8 cellular contexts compared by ENCODE assay signal in the genomic region with DNA sequence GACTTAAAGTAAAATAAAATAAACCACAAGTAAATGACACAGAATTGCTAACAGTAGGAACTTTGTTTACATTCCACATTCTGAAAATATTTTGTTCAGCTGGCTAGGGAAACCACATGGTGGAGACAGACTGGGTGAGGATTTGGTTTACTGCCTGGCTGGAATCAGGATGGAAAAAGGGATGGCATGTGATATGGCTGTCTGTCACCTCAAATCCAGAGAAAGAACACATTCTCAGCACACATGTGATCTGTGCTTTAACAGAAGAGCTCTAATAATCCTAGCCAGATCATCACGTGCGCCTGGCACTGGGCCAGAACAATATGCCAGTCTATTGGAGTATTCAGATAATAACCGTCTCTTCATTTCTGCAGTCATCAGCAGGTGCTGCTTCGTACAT.
DNase-seq lines count a peak whose midpoint lies in the region; ATAC-seq and TF ChIP-seq lines count a peak whose summit lies in the region.

No MANE protein-coding gene starts in this region.

- H3K27me3 Mint-ChIP-seq in brain = peaks cover 3% of the 10 kb centered on the region
- H3K27me3 Mint-ChIP-seq in activated CD4-positive, alpha-beta T cell treated with anti-CD3 and anti-CD28 coated beads, Interleukin-2, amount 10 ng/mL, durations not matched to agents 7 days and 5 days = no peaks in the 10 kb centered on the region

- POLR2A ChIA-PET in activated CD4-positive, alpha-beta T cell treated with anti-CD3 and anti-CD28 coated beads, Interleukin-2, amount 10 ng/mL, durations not matched to agents 7 days and 5 days (lab: Charles Lee) = no interaction called here

- H3K4me1 Mint-ChIP-seq in brain = peaks cover 37% of the 10 kb centered on the region
- H3K4me1 Mint-ChIP-seq in activated CD4-positive, alpha-beta T cell treated with anti-CD3 and anti-CD28 coated beads, Interleukin-2, amount 10 ng/mL, durations not matched to agents 7 days and 5 days = no peaks in the 10 kb centered on the region

- peak overlapping the region in 3 of 5 experiments; percentile 39 to 73 (median 46) for H3K27ac Mint-ChIP-seq in brain
- H3K27ac Mint-ChIP-seq in activated CD4-positive, alpha-beta T cell treated with anti-CD3 and anti-CD28 coated beads, Interleukin-2, amount 10 ng/mL, durations not matched to agents 7 days and 5 days = no peak overlapping the region

- TF ChIP-seq CTCF in brain (conservative IDR thresholded peaks at IDR 0.05) = no peak

- DNase-seq in DMS53 treated with DMSO at 0.1 percent for 48 hours (lab: John Stamatoyannopoulos, UW; ENCODE audit: unreplicated experiment) (peak; percentile 51), NCI-H2081 (lab: John Stamatoyannopoulos, UW) (peak; percentile 38 to 72), middle frontal gyrus (ENCODE audit: extremely low spot score, low spot score) (peak; percentile 24)
- DNase-seq in activated CD4-positive, alpha-beta T cell treated with anti-CD3 and anti-CD28 coated beads, Interleukin-2, amount 10 ng/mL, durations not matched to agents 7 days and 5 days = no peak
- DNase-seq in stimulated activated CD4-positive, alpha-beta T cell treated with anti-CD3 and anti-CD28 coated beads, Interleukin-4, amount 100 ng/mL, for 24 hours = no peak
- no peak for DNase-seq in stimulated activated CD4-positive, alpha-beta T cell treated with anti-CD3 and anti-CD28 coated beads, Interleukin-2, amount 100 ng/mL, for 24 hours

- CTCF ChIA-PET in activated CD4-positive, alpha-beta T cell treated with anti-CD3 and anti-CD28 coated beads, Interleukin-2, amount 10 ng/mL, durations not matched to agents 7 days and 5 days (lab: Charles Lee) = no interaction called here

- peaks cover 3 to 16% (median 5%) of the 10 kb centered on the region in 5 experiments for H3K9me3 Mint-ChIP-seq in brain
- H3K9me3 Mint-ChIP-seq in activated CD4-positive, alpha-beta T cell treated with anti-CD3 and anti-CD28 coated beads, Interleukin-2, amount 10 ng/mL, durations not matched to agents 7 days and 5 days = peaks cover 3% of the 10 kb centered on the region

- H3K36me3 Mint-ChIP-seq in brain = no peaks in the 10 kb centered on the region
- H3K36me3 Mint-ChIP-seq in activated CD4-positive, alpha-beta T cell treated with anti-CD3 and anti-CD28 coated beads, Interleukin-2, amount 10 ng/mL, durations not matched to agents 7 days and 5 days (ENCODE audit: low read depth) = no peaks in the 10 kb centered on the region

- no peak for ATAC-seq in HG02759 (IDR thresholded peaks at IDR 0.05; ENCODE audit: unreplicated experiment)

- peak overlapping the region in 1 of 5 experiments; percentile 57 for H3K4me3 Mint-ChIP-seq in brain
- H3K4me3 Mint-ChIP-seq in activated CD4-positive, alpha-beta T cell treated with anti-CD3 and anti-CD28 coated beads, Interleukin-2, amount 10 ng/mL, durations not matched to agents 7 days and 5 days = no peak overlapping the region

Comparison
In these comparisons a context has a peak if more than half of its experiments do, and no peak if none do; other contexts are left out.
1. DNase-seq: peak in DMS53 treated with DMSO at 0.1 percent for 48 hours (single experiment), NCI-H2081 (2 of 2) and middle frontal gyrus (single experiment); none in activated CD4-positive, alpha-beta T cell treated with anti-CD3 and anti-CD28 coated beads, Interleukin-2, amount 10 ng/mL, durations not matched to agents 7 days and 5 days (single experiment), stimulated activated CD4-positive, alpha-beta T cell treated with anti-CD3 and anti-CD28 coated beads, Interleukin-4, amount 100 ng/mL, for 24 hours (single experiment) and stimulated activated CD4-positive, alpha-beta T cell treated with anti-CD3 and anti-CD28 coated beads, Interleukin-2, amount 100 ng/mL, for 24 hours (0 of 2).